In genomic region chr7:151017953-151018420, GRCh38 we compare ENCODE assay signal across 8 cellular contexts. TPM values are rescaled to one million over a fixed set of nuclear protein-coding genes. Genes with fewer than 3 reads are reported as not detected.
DNase-seq lines count a peak whose midpoint lies in the region; ATAC-seq lines count a peak whose summit lies in the region.

No MANE protein-coding gene starts in this region.

- peak; percentile 93 for DNase-seq in D341Med (ENCODE audit: low spot score)
- DNase-seq in NCI-H146 (lab: John Stamatoyannopoulos, UW): peak; percentile 75
- peak; percentile 61 to 68 for DNase-seq in activated CD4-positive, alpha-beta T cell treated with anti-CD3 and anti-CD28 coated beads, Interleukin-2, amount 50 U/mL, for 24 hours (ENCODE audit: low read depth in 1 of 2, low spot score in 1 of 2)
- DNase-seq in dermis blood vessel endothelial cell: peak; percentile 72
- peak; percentile 41 for DNase-seq in medulla oblongata (ENCODE audit: extremely low spot score)
- peak; percentile 57 to 69 for DNase-seq in stimulated activated CD8-positive, alpha-beta memory T cell treated with anti-CD3 and anti-CD28 coated beads, Interleukin-15, amount 100 ng/mL, for 4 hours (ENCODE audit: low read depth in 2 of 2)
- no peak for DNase-seq in H4 (ENCODE audit: low spot score)

- peak; percentile 76 for ATAC-seq in GM21786 (IDR thresholded peaks at IDR 0.05; ENCODE audit: unreplicated experiment)

RNA-seq across cellular contexts. Expression of gene ATG9B, which starts 6.3 kb away (rescaled TPM):
- 0.28 TPM in 1 of 2 replicates, not detected in the other for total RNA-seq in dermis blood vessel endothelial cell
- 0.17 TPM in 1 of 2 replicates, not detected in the other for total RNA-seq in H4 (2014; rRNA removed; shearing (Covaris generic))

RNA-seq across cellular contexts. Expression of gene ABCB8, which starts 10.3 kb away (rescaled TPM):
- total RNA-seq in dermis blood vessel endothelial cell: 20.4 and 38.2 TPM in 2 replicates
- total RNA-seq in H4 (2014; rRNA removed; shearing (Covaris generic)): 25.2 and 26.5 TPM in 2 replicates

RNA-seq across cellular contexts. Expression of gene NOS3, which starts 27.2 kb away (rescaled TPM):
- 33.4 and 103 TPM in 2 replicates for total RNA-seq in dermis blood vessel endothelial cell
- total RNA-seq in H4 (2014; rRNA removed; shearing (Covaris generic)): 0.29 and 0.60 TPM in 2 replicates

RNA-seq across cellular contexts. Expression of gene ASIC3, which starts 30.3 kb away (rescaled TPM):
- total RNA-seq in dermis blood vessel endothelial cell: 0.42 TPM in 1 of 2 replicates, not detected in the other
- total RNA-seq in H4 (2014; rRNA removed; shearing (Covaris generic)): 0.10 TPM in 1 of 2 replicates, not detected in the other

RNA-seq across cellular contexts. Expression of gene CDK5, which starts 39.7 kb away (rescaled TPM):
- 14.1 and 17.6 TPM in 2 replicates for total RNA-seq in dermis blood vessel endothelial cell
- total RNA-seq in H4 (2014; rRNA removed; shearing (Covaris generic)): 43.8 and 46.0 TPM in 2 replicates

Comparison
In these comparisons a context has a peak if more than half of its experiments do, and no peak if none do; other contexts are left out.
1. RNA of gene NOS3, which starts 27.2 kb away (total RNA-seq): 33.4 to 103 TPM in dermis blood vessel endothelial cell; 0.29 to 0.60 TPM in H4; every median in the first group is over 10 times any median in the second.